Comparison of ENCODE assay signal across 27 cellular contexts in the genomic region with DNA sequence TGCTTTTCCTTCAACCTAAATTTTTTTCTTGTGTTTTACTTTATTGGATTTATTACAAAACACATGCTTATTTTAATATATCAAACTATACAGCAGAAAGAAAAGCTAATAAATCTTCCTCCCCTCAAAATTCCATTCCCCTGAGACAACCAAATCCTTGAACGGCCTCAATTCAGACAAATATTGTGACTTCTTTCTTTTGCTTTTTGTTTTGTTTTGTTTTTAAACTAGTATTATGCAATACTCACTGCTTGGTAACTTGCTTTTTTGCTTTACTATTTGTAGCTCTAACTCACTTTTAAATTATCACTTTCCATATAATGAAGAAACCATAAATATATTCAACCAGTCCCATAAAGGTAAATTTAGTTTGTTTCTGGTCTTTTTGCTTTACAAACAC. TPM values are rescaled to one million over a fixed set of nuclear protein-coding genes. Genes with fewer than 3 reads are reported as not detected.
DNase-seq lines count a peak whose midpoint lies in the region; ATAC-seq, FAIRE-seq and TF ChIP-seq lines count a peak whose summit lies in the region.
"Had no signal": no experiment of that assay in that cellular context is flagged by ENCODE, and none has a peak within 500 bp of the region (broad histone marks: within the 10 kb centered on the region; RNA-seq: fewer than 3 reads in every experiment).

No MANE protein-coding gene starts in this region.

- H3K79me2 ChIP-seq in PC-3 (ENCODE audit: low read length) = no peaks in the 10 kb centered on the region
- H3K79me2 ChIP-seq: parathyroid adenoma had no signal

- DNase-seq in A549 (ENCODE audit: low read depth in 1 of 2, low spot score in 1 of 2) = no peak
- peak; percentile 82 for DNase-seq in PC-3
- DNase-seq in choroid plexus epithelial cell (ENCODE audit: low read depth) = peak; percentile 67
- DNase-seq in lung (ENCODE audit: low spot score) = no peak
- no peak for DNase-seq in DMS 273 treated with DMSO at 0.1 percent for 48 hours (lab: John Stamatoyannopoulos, UW)
- DNase-seq in NCI-H187 (lab: John Stamatoyannopoulos, UW) = no peak
- DNase-seq in DMS114 treated with DMSO at 0.1 percent for 48 hours (lab: John Stamatoyannopoulos, UW; ENCODE audit: unreplicated experiment) = no peak
- DNase-seq: activated CD4-positive, alpha-beta T cell treated with anti-CD3 and anti-CD28 coated beads, Interleukin-2, amount 50 U/mL, for 1 hour; activated CD8-positive, alpha-beta memory T cell treated with anti-CD3 and anti-CD28 coated beads, Interleukin-2, amount 50 U/mL, for 48 hours; activated effector memory CD4-positive, alpha-beta T cell treated with anti-CD3 and anti-CD28 coated beads, Interleukin-2, amount 50 U/mL, for 16 hours; CD8-positive, alpha-beta T cell; DMS79; effector memory CD4-positive, alpha-beta T cell; hypothalamus; Karpas-422; kidney; mesendoderm; NCI-H1105 treated with DMSO at 0.1 percent for 48 hours; NCI-H69; stimulated activated CD4-positive, alpha-beta T cell treated with anti-CD3 and anti-CD28 coated beads, Interleukin-2, amount 100 ng/mL, for 48 hours; T-cell; upper lobe of right lung had no signal

- H3K9me2 ChIP-seq in PC-3 (replicated peaks; ENCODE audit: low read length) = no peaks in the 10 kb centered on the region

- H3K27me3 ChIP-seq in PC-3 (ENCODE audit: low read length) (no peaks in the 10 kb centered on the region), lung (ENCODE audit: control insufficient read depth, insufficient read depth) (no peaks in the 10 kb centered on the region)
- H3K27me3 ChIP-seq: upper lobe of right lung had no signal

- CTCF ChIA-PET in A549 (lab: Yijun Ruan, JAX) (no interaction called here), PC-3 (lab: Charles Lee) (no interaction called here)

- no peak overlapping the region for H2AFZ ChIP-seq in PC-3 (ENCODE audit: low read length)
- H2AFZ ChIP-seq: parathyroid adenoma had no signal

- no peak for TF ChIP-seq CTCF in A549 (IDR thresholded peaks at IDR 0.05)
- TF ChIP-seq CTCF in PC-3 (conservative IDR thresholded peaks at IDR 0.05; ENCODE audit: low read depth, low read length) = no peak
- no peak for TF ChIP-seq CTCF in choroid plexus epithelial cell (conservative IDR thresholded peaks at IDR 0.05; ENCODE audit: low read depth, low read length)
- no peak for TF ChIP-seq CTCF in lung (IDR thresholded peaks at IDR 0.05; ENCODE audit: control extremely low read depth, extremely low read depth)

- no peak for FAIRE-seq in A549 (lab: Jason Lieb, UNC)

- H3K9ac ChIP-seq in PC-3 (ENCODE audit: low read length) = no peak overlapping the region
- H3K9ac ChIP-seq: parathyroid adenoma had no signal

- H3K4me2 ChIP-seq in A549 = peak overlapping the region; percentile 6; the same call in 2 of the 3 replicates
- peak overlapping the region; percentile 48 for H3K4me2 ChIP-seq in PC-3 (ENCODE audit: low read length)

- H4K20me1 ChIP-seq in PC-3 (ENCODE audit: low read length) = no peaks in the 10 kb centered on the region

- TF ChIP-seq POLR2A in A549 (IDR thresholded peaks at IDR 0.05; ENCODE audit: low read length) = no peak

- intact Hi-C loops in PC-3 (cut with micrococcal nuclease) = loop anchor here (1.0 kb wide), 1 partner anchor 13 kb away; no protein-coding TSS in a partner anchor

- 13% methylated on average over 1 of the region's 1 CpG for WGBS in A549 (ENCODE audit: missing lambda C conversion rate)
- WGBS in lung, 2 donors = 41 to 73% methylated on average over 1 of the region's 1 CpG

- H3K4me3 ChIP-seq in A549 (no peak overlapping the region), PC-3 (ENCODE audit: low read length) (peak overlapping the region; percentile 12; the same call in 1 of the 2 replicates), choroid plexus epithelial cell (ENCODE audit: low read depth, low read length) (no peak overlapping the region), lung (no peak overlapping the region)
- H3K4me3 ChIP-seq: skin epidermis, upper lobe of right lung had no signal

- no peaks in the 10 kb centered on the region for H3F3A ChIP-seq in PC-3 (ENCODE audit: low read length, unreplicated experiment)

- H3K27ac ChIP-seq in A549 = no peak overlapping the region
- H3K27ac ChIP-seq in PC-3 (ENCODE audit: low read length) = no peak overlapping the region
- H3K27ac ChIP-seq in lung (ENCODE audit: low read depth in 1 of 2, low read length in 1 of 2) = no peak overlapping the region
- H3K27ac ChIP-seq: parathyroid adenoma, upper lobe of right lung had no signal

- H3K4me1 ChIP-seq in A549 (peaks cover 14% of the 10 kb centered on the region; the same call in 2 of the 3 replicates), PC-3 (ENCODE audit: insufficient read depth, low read length) (peaks cover 27% of the 10 kb centered on the region), lung (ENCODE audit: control insufficient read depth in 2 of 2, insufficient read depth in 2 of 2, low read length in 2 of 2) (no peaks in the 10 kb centered on the region)
- H3K4me1 ChIP-seq: parathyroid adenoma, upper lobe of right lung had no signal

- TF ChIP-seq RAD21 in A549 (conservative IDR thresholded peaks at IDR 0.05 in 1 of 2, IDR thresholded peaks at IDR 0.05 in 1 of 2) = no peak

- POLR2A ChIA-PET in A549 (lab: Yijun Ruan, JAX) (no interaction called here), PC-3 (lab: Charles Lee; ENCODE audit: unreplicated experiment) (no interaction called here)

- H3K36me3 ChIP-seq in PC-3 (ENCODE audit: low read depth, low read length) (no peaks in the 10 kb centered on the region), lung (ENCODE audit: control insufficient read depth in 2 of 2, insufficient read depth in 2 of 2, low read length in 2 of 2) (no peaks in the 10 kb centered on the region)
- H3K36me3 ChIP-seq: upper lobe of right lung had no signal

- no peak for TF ChIP-seq EP300 in A549 (IDR thresholded peaks at IDR 0.05)

- ATAC-seq in A549 = no peak
- peak; percentile 31 for ATAC-seq in PC-3
- ATAC-seq in lung (ENCODE audit: insufficient read depth, low FRiP score) = peak; percentile 41
- ATAC-seq in GM18861 (IDR thresholded peaks at IDR 0.05; ENCODE audit: unreplicated experiment) = no peak
- ATAC-seq: CD8-positive, alpha-beta T cell; natural killer cell treated with Interleukin-12 subunit alpha and Interleukin-12 subunit beta and Interleukin-15 and Interleukin-18, amount 100 ng/mL, for 72 hours; Right ventricle myocardium inferior; T-cell; upper lobe of right lung had no signal

- no peaks in the 10 kb centered on the region for H3K9me3 ChIP-seq in A549
- H3K9me3 ChIP-seq in PC-3 (ENCODE audit: low read length) = no peaks in the 10 kb centered on the region
- H3K9me3 ChIP-seq in lung (ENCODE audit: control insufficient read depth in 2 of 2, insufficient read depth in 1 of 2, low read length in 1 of 2) = no peaks in the 10 kb centered on the region
- H3K9me3 ChIP-seq: upper lobe of right lung had no signal

- BruUV-seq in PC-3 (replicated peaks; lab: Mats Ljungman, UMichigan) = no TSS peak

TF ChIP-seq in A549, 52 proteins besides CTCF, POLR2A, EP300 and RAD21 (continues in another document):
- TF ChIP-seq, protein P1, sequence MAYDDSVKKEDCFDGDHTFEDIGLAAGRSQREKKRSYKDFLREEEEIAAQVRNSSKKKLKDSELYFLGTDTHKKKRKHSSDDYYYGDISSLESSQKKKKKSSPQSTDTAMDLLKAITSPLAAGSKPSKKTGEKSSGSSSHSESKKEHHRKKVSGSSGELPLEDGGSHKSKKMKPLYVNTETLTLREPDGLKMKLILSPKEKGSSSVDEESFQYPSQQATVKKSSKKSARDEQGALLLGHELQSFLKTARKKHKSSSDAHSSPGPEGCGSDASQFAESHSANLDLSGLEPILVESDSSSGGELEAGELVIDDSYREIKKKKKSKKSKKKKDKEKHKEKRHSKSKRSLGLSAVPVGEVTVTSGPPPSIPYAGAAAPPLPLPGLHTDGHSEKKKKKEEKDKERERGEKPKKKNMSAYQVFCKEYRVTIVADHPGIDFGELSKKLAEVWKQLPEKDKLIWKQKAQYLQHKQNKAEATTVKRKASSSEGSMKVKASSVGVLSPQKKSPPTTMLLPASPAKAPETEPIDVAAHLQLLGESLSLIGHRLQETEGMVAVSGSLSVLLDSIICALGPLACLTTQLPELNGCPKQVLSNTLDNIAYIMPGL (CRISPR knock-in tag; IDR thresholded peaks at IDR 0.05; ENCODE audit: borderline replicate concordance) = no peak
- TF ChIP-seq, protein P2, sequence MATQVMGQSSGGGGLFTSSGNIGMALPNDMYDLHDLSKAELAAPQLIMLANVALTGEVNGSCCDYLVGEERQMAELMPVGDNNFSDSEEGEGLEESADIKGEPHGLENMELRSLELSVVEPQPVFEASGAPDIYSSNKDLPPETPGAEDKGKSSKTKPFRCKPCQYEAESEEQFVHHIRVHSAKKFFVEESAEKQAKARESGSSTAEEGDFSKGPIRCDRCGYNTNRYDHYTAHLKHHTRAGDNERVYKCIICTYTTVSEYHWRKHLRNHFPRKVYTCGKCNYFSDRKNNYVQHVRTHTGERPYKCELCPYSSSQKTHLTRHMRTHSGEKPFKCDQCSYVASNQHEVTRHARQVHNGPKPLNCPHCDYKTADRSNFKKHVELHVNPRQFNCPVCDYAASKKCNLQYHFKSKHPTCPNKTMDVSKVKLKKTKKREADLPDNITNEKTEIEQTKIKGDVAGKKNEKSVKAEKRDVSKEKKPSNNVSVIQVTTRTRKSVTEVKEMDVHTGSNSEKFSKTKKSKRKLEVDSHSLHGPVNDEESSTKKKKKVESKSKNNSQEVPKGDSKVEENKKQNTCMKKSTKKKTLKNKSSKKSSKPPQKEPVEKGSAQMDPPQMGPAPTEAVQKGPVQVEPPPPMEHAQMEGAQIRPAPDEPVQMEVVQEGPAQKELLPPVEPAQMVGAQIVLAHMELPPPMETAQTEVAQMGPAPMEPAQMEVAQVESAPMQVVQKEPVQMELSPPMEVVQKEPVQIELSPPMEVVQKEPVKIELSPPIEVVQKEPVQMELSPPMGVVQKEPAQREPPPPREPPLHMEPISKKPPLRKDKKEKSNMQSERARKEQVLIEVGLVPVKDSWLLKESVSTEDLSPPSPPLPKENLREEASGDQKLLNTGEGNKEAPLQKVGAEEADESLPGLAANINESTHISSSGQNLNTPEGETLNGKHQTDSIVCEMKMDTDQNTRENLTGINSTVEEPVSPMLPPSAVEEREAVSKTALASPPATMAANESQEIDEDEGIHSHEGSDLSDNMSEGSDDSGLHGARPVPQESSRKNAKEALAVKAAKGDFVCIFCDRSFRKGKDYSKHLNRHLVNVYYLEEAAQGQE (IDR thresholded peaks at IDR 0.05) = no peak
- no peak for TF ChIP-seq HEYL (CRISPR knock-in tag; IDR thresholded peaks at IDR 0.05)

RNA-seq across cellular contexts. Expression of a gene that starts 59.4 kb away (rescaled TPM):
- 82.3 and 109 TPM in 2 replicates for polyA plus RNA-seq in A549 (2011; rRNA removed)
- polyA plus RNA-seq in A549 (2012; cell fraction: cytosol; rRNA removed) = 35.7 and 39.1 TPM in 2 replicates
- polyA plus RNA-seq in A549 (2012; cell fraction: nucleus; rRNA removed) = 22.5 and 34.1 TPM in 2 replicates
- polyA plus RNA-seq in A549 (2017; fragmentation: RNase III; extraction: RNeasy Plus Mini Kit Qiagen cat#74134 plus additional on column Dnase treatment) = 87.1 to 105 TPM (median 97.1 TPM) in 3 replicates
- 10.4 and 11.0 TPM in 2 replicates for polyA minus RNA-seq in A549 (2011; rRNA and poly(A)+ RNA removed)
- total RNA-seq in PC-3 (2014; rRNA removed) = 166 and 202 TPM in 2 replicates
- 10 to 100 TPM in 1 of 2 donors, 1 to 10 TPM in 1; 3.2 to 16.0 TPM for total RNA-seq in lung
- 10 to 100 TPM in 1 of 2 donors, 1 to 10 TPM in 1; 4.4 to 10.9 TPM for polyA plus RNA-seq in lung

Comparison
In these comparisons a context has a peak if more than half of its experiments do, and no peak if none do; other contexts are left out.
1. ATAC-seq: peak in PC-3 (single experiment) and lung (single experiment); none in A549 (0 of 2) and GM18861 (single experiment).
2. DNase-seq: peak in PC-3 (single experiment) and choroid plexus epithelial cell (single experiment); none in A549 (0 of 2), lung (single experiment), DMS 273 treated with DMSO at 0.1 percent for 48 hours (single experiment), NCI-H187 (0 of 2) and DMS114 treated with DMSO at 0.1 percent for 48 hours (single experiment).